Comparison of ENCODE assay signal across 18 cellular contexts in the genomic region with DNA sequence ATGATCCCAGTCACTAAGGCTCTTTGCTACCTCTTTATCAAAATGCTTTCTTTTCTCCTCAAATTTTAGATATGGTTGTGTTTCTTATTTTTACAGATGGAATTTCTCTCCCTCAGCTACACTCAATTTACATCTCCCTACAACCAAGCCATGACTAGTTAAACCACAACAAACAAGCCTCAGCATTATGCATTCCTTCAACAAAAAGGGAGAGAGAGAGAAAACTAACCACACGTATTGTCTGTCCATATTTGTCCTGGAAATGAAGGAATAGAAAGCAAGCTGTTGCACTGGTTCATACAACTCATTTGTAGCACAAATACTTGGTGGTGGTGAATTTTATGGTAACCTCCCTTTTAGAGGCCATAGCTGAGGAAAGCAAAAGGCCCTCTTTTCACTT.
DNase-seq lines count a peak whose midpoint lies in the region; ATAC-seq and TF ChIP-seq lines count a peak whose summit lies in the region.
"Had no signal": no experiment of that assay in that cellular context is flagged by ENCODE, and none has a peak within 500 bp of the region (broad histone marks: within the 10 kb centered on the region; RNA-seq: fewer than 3 reads in every experiment).

No MANE protein-coding gene starts in this region.

- WGBS in transverse colon (ENCODE audit: low coverage in 1 of 2), 2 donors, result 67 to 73% methylated on average over 1 of the region's 1 CpG

- intact Hi-C loops in gastrocnemius medialis (cut with DNase I; ENCODE audit: low total_unique reads), result no loop called here
- intact Hi-C loops in transverse colon (cut with DNase I; ENCODE audit: low total_unique reads), result no loop called here

- TF ChIP-seq POLR2A in gastrocnemius medialis (IDR thresholded peaks at IDR 0.05) (no peak), transverse colon (IDR thresholded peaks at IDR 0.05) (no peak)

- H3K4me1 ChIP-seq in gastrocnemius medialis (no peaks in the 10 kb centered on the region), transverse colon (no peaks in the 10 kb centered on the region)
- H3K4me1 ChIP-seq: A549, prostate gland had no signal

- no peak for TF ChIP-seq EP300 in transverse colon (IDR thresholded peaks at IDR 0.05; ENCODE audit: low read depth)

- H3K9me3 ChIP-seq in AG04450 (ENCODE audit: control insufficient read depth, insufficient read depth, low read length) (no peaks in the 10 kb centered on the region), gastrocnemius medialis (no peaks in the 10 kb centered on the region), transverse colon (no peaks in the 10 kb centered on the region)
- H3K9me3 ChIP-seq: A549, prostate gland had no signal

- TF ChIP-seq CTCF in AG04450 (IDR thresholded peaks at IDR 0.05; ENCODE audit: low read depth, low read length) (no peak), astrocyte of the spinal cord (IDR thresholded peaks at IDR 0.05; ENCODE audit: low read depth, low read length) (no peak), GM10266 (IDR thresholded peaks at IDR 0.05; ENCODE audit: control insufficient read depth, insufficient read depth, low read depth, missing control alignments) (no peak), gastrocnemius medialis (IDR thresholded peaks at IDR 0.05 in 4 of 5, conservative IDR thresholded peaks at IDR 0.05 in 1 of 5) (no peak), transverse colon (IDR thresholded peaks at IDR 0.05) (no peak)

- in situ Hi-C loops in astrocyte of the spinal cord (cut with HindIII; ENCODE audit: low sequenced_read_pairs) (no loop called here), gastrocnemius medialis (cut with MboI; ENCODE audit: low sequenced_read_pairs in 4 of 4) (no loop called here), transverse colon (cut with MboI; ENCODE audit: low pct_ligation_motif_present in 1 of 4, low pct_unique_long_range_greater_than_20kb in 1 of 4, low sequenced_read_pairs in 3 of 4) (no loop called here)

- DNase-seq in AG04450 (ENCODE audit: low read depth, low spot score) (peak; percentile 49), HCEC 1CT (peak; percentile 57), astrocyte of the spinal cord (ENCODE audit: low read depth, low spot score) (peak; percentile 79), iris pigment epithelial cell (ENCODE audit: low read depth) (peak; percentile 30), GM10266 (ENCODE audit: extremely low spot score) (no peak), gastrocnemius medialis (no peak), glomerular visceral epithelial cell (ENCODE audit: extremely low spot score) (no peak), transverse colon (no peak)
- DNase-seq: activated CD4-positive, alpha-beta T cell treated with anti-CD3 and anti-CD28 coated beads for 36 hours; activated naive CD8-positive, alpha-beta T cell treated with anti-CD3 and anti-CD28 coated beads, Interleukin-2, amount 10 ng/mL, durations not matched to agents 7 days and 5 days; CD4-positive, alpha-beta memory T cell; DMS53; effector memory CD4-positive, alpha-beta T cell; NCI-H1092; NCI-H2029; NCI-H446 treated with DMSO at 0.1 percent for 48 hours had no signal

- no peaks in the 10 kb centered on the region for H3K36me3 ChIP-seq in gastrocnemius medialis
- no peaks in the 10 kb centered on the region for H3K36me3 ChIP-seq in transverse colon
- H3K36me3 ChIP-seq: prostate gland had no signal

- no peak overlapping the region for H3K4me3 ChIP-seq in AG04450 (ENCODE audit: low read depth, low read length)
- no peak overlapping the region for H3K4me3 ChIP-seq in astrocyte of the spinal cord (ENCODE audit: low read depth, low read length)
- H3K4me3 ChIP-seq in gastrocnemius medialis, result no peak overlapping the region
- no peak overlapping the region for H3K4me3 ChIP-seq in transverse colon
- H3K4me3 ChIP-seq: A549, prostate gland had no signal

- H3K27ac ChIP-seq in AG04450 (ENCODE audit: low read depth, low read length) (no peak overlapping the region), gastrocnemius medialis (no peak overlapping the region), transverse colon (no peak overlapping the region)
- H3K27ac ChIP-seq: A549, prostate gland had no signal

- H3K27me3 ChIP-seq in AG04450 (ENCODE audit: control insufficient read depth, insufficient read depth, low read length), result no peaks in the 10 kb centered on the region
- no peaks in the 10 kb centered on the region for H3K27me3 ChIP-seq in gastrocnemius medialis
- no peaks in the 10 kb centered on the region for H3K27me3 ChIP-seq in transverse colon

- POLR2A ChIA-PET in AG04450 (lab: Yijun Ruan, JAX), result no interaction called here

- CTCF ChIA-PET in AG04450 (lab: Charles Lee), result no interaction called here

- no peak for ATAC-seq in gastrocnemius medialis
- ATAC-seq: A549; activated CD4-positive, alpha-beta T cell treated with anti-CD3 and anti-CD28 coated beads for 36 hours had no signal

Comparison
In these comparisons a context has a peak if more than half of its experiments do, and no peak if none do; other contexts are left out.
1. DNase-seq: peak in AG04450 (single experiment), HCEC 1CT (single experiment), astrocyte of the spinal cord (single experiment) and iris pigment epithelial cell (single experiment); none in GM10266 (single experiment), gastrocnemius medialis (0 of 2), glomerular visceral epithelial cell (single experiment) and transverse colon (single experiment).